9 cellular contexts compared by ENCODE assay signal in genomic region chr11:94183886-94184264, GRCh38. TPM values are rescaled to one million over a fixed set of nuclear protein-coding genes. Genes with fewer than 3 reads are reported as not detected.
DNase-seq lines count a peak whose midpoint lies in the region; ATAC-seq and TF ChIP-seq lines count a peak whose summit lies in the region.
"Had no signal": no experiment of that assay in that cellular context is flagged by ENCODE, and none has a peak within 500 bp of the region (broad histone marks: within the 10 kb centered on the region; RNA-seq: fewer than 3 reads in every experiment).

No MANE protein-coding gene starts in this region.

- H3K36me3 Mint-ChIP-seq in natural killer cell = peaks cover 15% of the 10 kb centered on the region

- no peaks in the 10 kb centered on the region for H3K27me3 Mint-ChIP-seq in natural killer cell (ENCODE audit: low read depth in 2 of 2)
- H3K27me3 Mint-ChIP-seq: activated naive CD8-positive, alpha-beta T cell treated with anti-CD3 and anti-CD28 coated beads, Interleukin-2, amount 10 ng/mL, durations not matched to agents 7 days and 5 days had no signal

- DNase-seq in DMS153 treated with DMSO at 0.1 percent for 48 hours (lab: John Stamatoyannopoulos, UW; ENCODE audit: unreplicated experiment) (peak; percentile 6), DMS153 (lab: John Stamatoyannopoulos, UW) (no peak), SW480 (ENCODE audit: low spot score) (peak; percentile 40), natural killer cell (no peak)
- no peak for DNase-seq in activated effector memory CD4-positive, alpha-beta T cell treated with anti-CD3 and anti-CD28 coated beads, Interleukin-2, amount 50 U/mL, for 16 hours
- DNase-seq: activated naive CD8-positive, alpha-beta T cell treated with anti-CD3 and anti-CD28 coated beads, Interleukin-2, amount 10 ng/mL, durations not matched to agents 7 days and 5 days had no signal

- peaks cover 7 to 8% of the 10 kb centered on the region in 2 donors for H3K4me1 Mint-ChIP-seq in natural killer cell
- H3K4me1 Mint-ChIP-seq: activated naive CD8-positive, alpha-beta T cell treated with anti-CD3 and anti-CD28 coated beads, Interleukin-2, amount 10 ng/mL, durations not matched to agents 7 days and 5 days had no signal

- ATAC-seq in GM19467 (IDR thresholded peaks at IDR 0.05; ENCODE audit: unreplicated experiment) = peak; percentile 64
- ATAC-seq in HG03521 (IDR thresholded peaks at IDR 0.05; ENCODE audit: unreplicated experiment) = peak; percentile 65
- peak; percentile 82 for ATAC-seq in esophagus mucosa
- ATAC-seq in natural killer cell = peak in 2 of 3 donors; percentile 44 to 62

- TF ChIP-seq CTCF in natural killer cell (IDR thresholded peaks at IDR 0.05) = peak; percentile 61

- H3K4me3 Mint-ChIP-seq in natural killer cell = no peak overlapping the region
- H3K4me3 Mint-ChIP-seq: activated naive CD8-positive, alpha-beta T cell treated with anti-CD3 and anti-CD28 coated beads, Interleukin-2, amount 10 ng/mL, durations not matched to agents 7 days and 5 days had no signal

- H3K9me3 Mint-ChIP-seq in natural killer cell = no peaks in the 10 kb centered on the region
- H3K9me3 Mint-ChIP-seq: activated naive CD8-positive, alpha-beta T cell treated with anti-CD3 and anti-CD28 coated beads, Interleukin-2, amount 10 ng/mL, durations not matched to agents 7 days and 5 days had no signal

- intact Hi-C loops in natural killer cell (cut with micrococcal nuclease) = no loop called here

- no peak overlapping the region for H3K27ac Mint-ChIP-seq in natural killer cell
- H3K27ac Mint-ChIP-seq: activated naive CD8-positive, alpha-beta T cell treated with anti-CD3 and anti-CD28 coated beads, Interleukin-2, amount 10 ng/mL, durations not matched to agents 7 days and 5 days had no signal

RNA-seq across cellular contexts. Expression of gene PANX1, which starts 55.2 kb away (rescaled TPM):
- 10.9 TPM for total RNA-seq in esophagus mucosa
- total RNA-seq in natural killer cell = 10 to 100 TPM in 2 of 3 donors, 1 to 10 TPM in 1; 8.6 to 13.6 (median 13.4) TPM

Comparison
In these comparisons a context has a peak if more than half of its experiments do, and no peak if none do; other contexts are left out.
1. DNase-seq: peak in DMS153 treated with DMSO at 0.1 percent for 48 hours (single experiment) and SW480 (single experiment); none in DMS153 (single experiment), natural killer cell (single experiment) and activated effector memory CD4-positive, alpha-beta T cell treated with anti-CD3 and anti-CD28 coated beads, Interleukin-2, amount 50 U/mL, for 16 hours (single experiment).
2. Peak in every context shown above with its lines, with median percentiles within 50 percentile points of each other: ATAC-seq.